Comparison of ENCODE assay signal across 9 cellular contexts in the genomic region with DNA sequence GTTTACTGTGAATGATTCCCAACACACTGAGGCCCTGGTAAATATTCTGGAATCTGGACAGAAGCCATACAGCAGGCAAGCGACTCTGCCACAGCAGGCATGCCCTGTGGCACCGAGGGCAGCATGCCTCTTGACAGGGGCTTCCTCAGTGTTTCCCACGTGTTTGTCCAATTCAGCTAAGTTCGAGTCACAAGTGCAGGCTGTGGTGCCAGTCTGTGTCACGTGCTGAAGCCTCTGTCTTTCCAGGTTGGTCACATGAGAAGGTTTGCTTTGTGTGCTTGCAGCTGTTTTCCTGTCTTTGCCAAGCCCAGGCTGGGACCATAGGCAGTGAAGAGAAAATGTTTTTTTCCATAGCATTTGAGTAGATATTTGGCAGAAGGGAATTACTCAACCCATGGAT. TPM values are rescaled to one million over a fixed set of nuclear protein-coding genes. Genes with fewer than 3 reads are reported as not detected.
A peak's percentile ranks its signal among the peaks of the same experiment; 100 is the strongest.
DNase-seq lines count a peak whose midpoint lies in the region; ATAC-seq, FAIRE-seq and TF ChIP-seq lines count a peak whose summit lies in the region.
"Had no signal": no experiment of that assay in that cellular context is flagged by ENCODE, and none has a peak within 500 bp of the region (broad histone marks: within the 10 kb centered on the region; RNA-seq: fewer than 3 reads in every experiment).

No MANE protein-coding gene starts in this region.

- no TSS peak for BruUV-seq in GM12878 (replicated peaks; lab: Mats Ljungman, UMichigan)

- H3K9ac ChIP-seq in GM12878 (ENCODE audit: control insufficient read depth, insufficient read depth, low read length) = peak overlapping the region; percentile 17; the same call in 1 of the 2 replicates

- peaks cover 38% of the 10 kb centered on the region for H3K79me2 ChIP-seq in GM12878 (ENCODE audit: control insufficient read depth, insufficient read depth, low read length)

- H3K36me3 ChIP-seq in GM12878 (ENCODE audit: control insufficient read depth in 2 of 2, insufficient read depth in 2 of 2, low read length in 1 of 2) (no peaks in the 10 kb centered on the region), lower lobe of right lung (no peaks in the 10 kb centered on the region), testis (ENCODE audit: low read depth, missing control alignments) (no peaks in the 10 kb centered on the region)

- SMC1A ChIA-PET in GM12878 (lab: Charles Lee; ENCODE audit: uncharacterized antibody, unreplicated experiment) = interaction anchor here (1.0 to 9.6 kb wide), 13 partner anchors 10 to 155 kb away, joined by 3 to 69 read pairs (median 7); no protein-coding TSS in a partner anchor

- no peak overlapping the region for H3K27ac ChIP-seq in GM12878 (ENCODE audit: control insufficient read depth, insufficient read depth)
- peak overlapping the region; percentile 81 for H3K27ac ChIP-seq in lower lobe of right lung
- peak overlapping the region; percentile 95 to 96 for H3K27ac ChIP-seq in testis

- RAD21 ChIA-PET in GM12878 (lab: Charles Lee; ENCODE audit: unreplicated experiment) = interaction anchor here (0.8 to 7.1 kb wide), 12 partner anchors 10 to 159 kb away, joined by 3 to 57 read pairs (median 9); no protein-coding TSS in a partner anchor

- no peak for TF ChIP-seq RAD21 in GM12878 (IDR thresholded peaks at IDR 0.05; ENCODE audit: insufficient read depth, low read depth, low read length)

- no peak for TF ChIP-seq POLR2A in GM12878 (IDR thresholded peaks at IDR 0.05; ENCODE audit: low read depth, low read length)
- no peak for TF ChIP-seq POLR2A in testis (IDR thresholded peaks at IDR 0.05)

- H3K27me3 ChIP-seq in GM12878 (replicated peaks in 1 of 2; ENCODE audit: control insufficient read depth in 2 of 2, insufficient read depth in 2 of 2, low read length in 1 of 2) (no peaks in the 10 kb centered on the region), lower lobe of right lung (ENCODE audit: low read depth) (no peaks in the 10 kb centered on the region), testis (no peaks in the 10 kb centered on the region)

- H3K9me3 ChIP-seq in GM12878 (replicated peaks; ENCODE audit: control insufficient read depth, insufficient read depth, low read length) = no peaks in the 10 kb centered on the region
- H3K9me3 ChIP-seq in lower lobe of right lung = no peaks in the 10 kb centered on the region
- no peaks in the 10 kb centered on the region for H3K9me3 ChIP-seq in testis

- CTCF ChIA-PET in GM12878 (lab: Yijun Ruan, JAX) = interaction anchor here (0.9 to 8.1 kb wide), 19 partner anchors 10 to 179 kb away, joined by 3 to 67 read pairs (median 8); no protein-coding TSS in a partner anchor

- TF ChIP-seq EP300 in GM12878 (IDR thresholded peaks at IDR 0.05; ENCODE audit: borderline replicate concordance in 1 of 2, control insufficient read depth in 1 of 2, low read depth in 2 of 2, low read length in 2 of 2) = no peak

- no peaks in the 10 kb centered on the region for H4K20me1 ChIP-seq in GM12878 (ENCODE audit: control insufficient read depth, insufficient read depth)

- DNase-seq in NCI-H1092 (lab: John Stamatoyannopoulos, UW) = peak; percentile 80
- DNase-seq in GM12878 (ENCODE audit: low read depth, low spot score) = no peak
- DNase-seq in lower lobe of right lung = no peak
- peak; percentile 78 for DNase-seq in testis
- no peak for DNase-seq in T-helper 2 cell
- DNase-seq: activated T-cell treated with anti-CD3 and anti-CD28 coated beads for 4 hours had no signal

- 70% methylated on average over 5 of the region's 5 CpGs for WGBS in GM12878 (ENCODE audit: insufficient coverage, insufficient replicate concordance, low lambda C conversion rate, missing lambda C conversion rate)
- WGBS in testis, 2 donors = 26 to 53% methylated on average over 4 to 5 of the region's 5 CpGs

- no peak for FAIRE-seq in GM12878 (lab: Jason Lieb, UNC)

- intact Hi-C loops in GM12878 (cut with micrococcal nuclease; ENCODE audit: unreplicated experiment) (loop anchor here (5.0 to 10.0 kb wide), 2 partner anchors 176 to 767 kb away; no protein-coding TSS in a partner anchor), lower lobe of right lung (cut with DNase I) (no loop called here), testis (cut with DNase I; ENCODE audit: low total_unique reads) (no loop called here)

- POLR2A ChIA-PET in GM12878 (lab: Charles Lee) = interaction anchor here (0.7 to 4.0 kb wide), 6 partner anchors 10 to 43 kb away, joined by 3 to 24 read pairs (median 10); no protein-coding TSS in a partner anchor

- ATAC-seq in GM12878 (no peak), lower lobe of right lung (no peak), GM21390 (IDR thresholded peaks at IDR 0.05; ENCODE audit: unreplicated experiment) (no peak), GM21529 (IDR thresholded peaks at IDR 0.05; ENCODE audit: unreplicated experiment) (no peak)
- ATAC-seq: Panc1 had no signal

- H3K4me2 ChIP-seq in GM12878 (ENCODE audit: control insufficient read depth, insufficient read depth) = peak overlapping the region; percentile 67

- in situ Hi-C loops in GM12878 (cut with MboI) = loop anchor here (25.0 kb wide), 1 partner anchor 1824 kb away; the partner anchor contains the start of genes TRIM22 and TRIM5

- no peak overlapping the region for H2AFZ ChIP-seq in GM12878 (ENCODE audit: control insufficient read depth, low read depth, low read length)

- H3K4me1 ChIP-seq in GM12878 (ENCODE audit: control insufficient read depth, insufficient read depth, low read length) (peaks cover 22% of the 10 kb centered on the region), lower lobe of right lung (peaks cover 29% of the 10 kb centered on the region), testis (peaks cover 31% of the 10 kb centered on the region)

- TF ChIP-seq CTCF in GM12878 (IDR thresholded peaks at IDR 0.05 in 2 of 3, conservative IDR thresholded peaks at IDR 0.05 in 1 of 3; ENCODE audit: control insufficient read depth in 2 of 3, extremely low read depth in 1 of 3, insufficient read depth in 1 of 3, low read depth in 3 of 3, low read length in 3 of 3) = no peak
- TF ChIP-seq CTCF in lower lobe of right lung (IDR thresholded peaks at IDR 0.05) = no peak
- TF ChIP-seq CTCF in testis (IDR thresholded peaks at IDR 0.05) = no peak

- H3K4me3 ChIP-seq in GM12878 (0 out of 2 replicates have a peak overlapping the region, but pooled peaks have one; percentile 92), lower lobe of right lung (no peak overlapping the region), testis (no peak overlapping the region)

TF ChIP-seq in GM12878, 131 proteins besides CTCF, POLR2A, EP300 and RAD21 (continues in another document):
- no peak for TF ChIP-seq ZNF622 (IDR thresholded peaks at IDR 0.05)
- TF ChIP-seq JUND (IDR thresholded peaks at IDR 0.05; ENCODE audit: low read depth, low read length) = no peak
- TF ChIP-seq ASH2L (IDR thresholded peaks at IDR 0.05; ENCODE audit: borderline replicate concordance, low read depth) = no peak
- no peak for TF ChIP-seq TBL1XR1 (IDR thresholded peaks at IDR 0.05; ENCODE audit: low read depth, low read length)
- no peak for TF ChIP-seq MYC (IDR thresholded peaks at IDR 0.05; ENCODE audit: insufficient read depth, insufficient read length, insufficient replicate concordance, low read length, severe bottlenecking)
- TF ChIP-seq CHD4 (IDR thresholded peaks at IDR 0.05) = no peak

RNA-seq across cellular contexts. Expression of gene PPFIBP2, which starts 2.4 kb away (rescaled TPM):
- total RNA-seq in GM12878 (2013; cell fraction: nucleolus; rRNA removed) = 230 and 231 TPM in 2 replicates
- 41.2 and 44.3 TPM in 2 replicates for total RNA-seq in GM12878 (2014; rRNA removed)
- total RNA-seq in GM12878 (2014; rRNA removed; fragmentation: Illumina TruSeq; extraction: Trizol) = 48.6 and 54.1 TPM in 2 replicates
- 45.2 and 52.5 TPM in 2 replicates for total RNA-seq in GM12878 (2021)
- 26.0 TPM for polyA plus RNA-seq in GM12878 (2011; ENCODE audit: low read depth)
- 48.1 and 49.6 TPM in 2 replicates for polyA plus RNA-seq in GM12878 (2011; rRNA removed)
- 40.3 and 54.5 TPM in 2 replicates for polyA plus RNA-seq in GM12878 (2011; cell fraction: cytosol; rRNA removed)
- polyA plus RNA-seq in GM12878 (2011; cell fraction: nucleus; rRNA removed) = 107 and 148 TPM in 2 replicates
- polyA plus RNA-seq in GM12878 (2012) = 37.0 and 41.9 TPM in 2 replicates
- 56.3 and 69.7 TPM in 2 replicates for polyA plus RNA-seq in GM12878 (2014; fragmentation: Illumina TruSeq; extraction: Trizol)
- 10 to 100 TPM; 17.3 to 22.3 TPM for polyA plus RNA-seq in GM12878 (2014; fragmentation: Nextera tagmentation; extraction: Ambion mirVana)
- 30.7 and 37.3 TPM in 2 replicates for polyA plus RNA-seq in GM12878 (2014; rRNA removed)
- polyA plus RNA-seq in GM12878 (2016; fragmentation: Nextera tagmentation; extraction: Ambion mirVana) = 10 to 100 TPM; 28.1 to 35.7 TPM
- 91.7 and 108 TPM in 2 replicates for polyA minus RNA-seq in GM12878 (2011; rRNA and poly(A)+ RNA removed)
- polyA minus RNA-seq in GM12878 (2011; cell fraction: cytosol; rRNA and poly(A)+ RNA removed) = 24.9 and 39.3 TPM in 2 replicates
- polyA minus RNA-seq in GM12878 (2011; cell fraction: nucleus; rRNA and poly(A)+ RNA removed) = 61.4 and 92.7 TPM in 2 replicates
- 24.1 TPM for total RNA-seq in lower lobe of right lung
- total RNA-seq in testis = 100 to 1,000 TPM in 1 of 2 donors, 10 to 100 TPM in 1; 70.5 to 104 TPM
- 105 TPM for polyA plus RNA-seq in testis (ENCODE audit: insufficient read depth, low read depth, low replicate concordance)

RNA-seq across cellular contexts. Expression of gene OLFML1, which starts 26.1 kb away (rescaled TPM):
- total RNA-seq in GM12878 (2013; cell fraction: nucleolus; rRNA removed) = not detected in 2 replicates
- total RNA-seq in GM12878 (2014; rRNA removed) (not detected in 2 replicates), GM12878 (2014; rRNA removed; fragmentation: Illumina TruSeq; extraction: Trizol) (not detected in 2 replicates), GM12878 (2021) (not detected in 2 replicates), lower lobe of right lung (23.2 TPM), testis (1 to 10 TPM; 2.9 to 3.0 TPM)
- polyA plus RNA-seq in GM12878 (2011; ENCODE audit: low read depth) = 0.37 TPM
- polyA plus RNA-seq in GM12878 (2011; rRNA removed) (not detected in 2 replicates), GM12878 (2014; fragmentation: Illumina TruSeq; extraction: Trizol) (not detected in 2 replicates), GM12878 (2014; fragmentation: Nextera tagmentation; extraction: Ambion mirVana) (under 1 TPM; 0.04 to 0.06 TPM), GM12878 (2014; rRNA removed) (not detected in 2 replicates), GM12878 (2016; fragmentation: Nextera tagmentation; extraction: Ambion mirVana) (under 1 TPM; 0.35 to 0.71 TPM), testis (ENCODE audit: insufficient read depth, low read depth, low replicate concordance) (15.3 TPM)
- not detected in 2 replicates for polyA plus RNA-seq in GM12878 (2011; cell fraction: cytosol; rRNA removed)
- not detected in 2 replicates for polyA plus RNA-seq in GM12878 (2011; cell fraction: nucleus; rRNA removed)
- 0.09 and 0.15 TPM in 2 replicates for polyA plus RNA-seq in GM12878 (2012)
- not detected in 2 replicates for polyA minus RNA-seq in GM12878 (2011; rRNA and poly(A)+ RNA removed)
- polyA minus RNA-seq in GM12878 (2011; cell fraction: cytosol; rRNA and poly(A)+ RNA removed) = not detected in 2 replicates
- polyA minus RNA-seq in GM12878 (2011; cell fraction: nucleus; rRNA and poly(A)+ RNA removed) = not detected in 2 replicates

Comparison
In these comparisons a context has a peak if more than half of its experiments do, and no peak if none do; other contexts are left out.
1. DNase-seq: peak in NCI-H1092 (single experiment) and testis (single experiment); none in GM12878 (single experiment), lower lobe of right lung (single experiment) and T-helper 2 cell (0 of 5).